8 cellular contexts compared by ENCODE assay signal in the genomic region with DNA sequence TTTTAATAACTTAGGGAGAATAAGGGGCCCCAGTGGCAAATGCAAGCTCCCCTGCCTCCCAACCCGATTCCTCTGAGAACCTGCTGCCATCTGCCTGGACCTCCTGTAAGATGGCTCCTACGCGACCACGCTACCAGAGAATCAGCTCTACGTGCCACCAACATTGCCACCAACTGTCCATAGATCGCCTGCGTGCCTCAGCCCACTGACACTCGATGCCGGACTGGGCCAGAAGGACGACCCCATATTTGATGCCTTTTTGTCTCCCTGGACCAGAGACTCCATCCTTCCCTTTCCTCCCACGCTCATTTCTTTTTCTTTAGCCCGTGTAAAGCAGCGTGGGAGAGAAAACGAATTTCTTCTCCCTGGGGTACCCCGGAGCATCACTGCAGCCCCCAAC. TPM values are rescaled to one million over a fixed set of nuclear protein-coding genes. Genes with fewer than 3 reads are reported as not detected.
DNase-seq lines count a peak whose midpoint lies in the region; ATAC-seq, FAIRE-seq and TF ChIP-seq lines count a peak whose summit lies in the region.

No MANE protein-coding gene starts in this region.

- H3K27me3 ChIP-seq in breast epithelium (no peaks in the 10 kb centered on the region), HepG2 (ENCODE audit: control insufficient read depth in 1 of 2, insufficient read depth in 2 of 2, low read length in 2 of 2) (no peaks in the 10 kb centered on the region)

- H3K36me3 ChIP-seq in breast epithelium: no peaks in the 10 kb centered on the region
- H3K36me3 ChIP-seq in HepG2 (replicated peaks in 1 of 2; ENCODE audit: control insufficient read depth in 1 of 2, insufficient read depth in 2 of 2, low read length in 2 of 2): no peaks in the 10 kb centered on the region

- H3K9me3 ChIP-seq in breast epithelium: no peaks in the 10 kb centered on the region
- no peaks in the 10 kb centered on the region for H3K9me3 ChIP-seq in HepG2 (ENCODE audit: low read length)

- TF ChIP-seq POLR2A in breast epithelium (IDR thresholded peaks at IDR 0.05): no peak
- no peak for TF ChIP-seq POLR2A in HepG2 (IDR thresholded peaks at IDR 0.05; ENCODE audit: insufficient read depth in 1 of 2, low read depth in 2 of 2, low read length in 2 of 2)

- H3K9ac ChIP-seq in HepG2 (ENCODE audit: insufficient read depth, low read depth, low read length): peak overlapping the region; percentile 82

- H3K27me3 Mint-ChIP-seq in stimulated activated naive CD8-positive, alpha-beta T cell treated with anti-CD3 and anti-CD28 coated beads, Interleukin-15, amount 100 ng/mL, for 72 hours: no peaks in the 10 kb centered on the region

- H3K4me1 Mint-ChIP-seq in stimulated activated naive CD8-positive, alpha-beta T cell treated with anti-CD3 and anti-CD28 coated beads, Interleukin-15, amount 100 ng/mL, for 72 hours: peaks cover 37% of the 10 kb centered on the region

- in situ Hi-C loops in HepG2 (cut with HindIII; ENCODE audit: extremely low pct_ligation_motif_present, low pct_unique_long_range_greater_than_20kb): no loop called here

- H3K4me2 ChIP-seq in HepG2 (ENCODE audit: low read depth, low read length): peak overlapping the region; percentile 94

- H4K20me1 ChIP-seq in HepG2 (ENCODE audit: insufficient read depth, low read length): no peaks in the 10 kb centered on the region

- peaks cover 4 to 11% of the 10 kb centered on the region in 2 donors for H3K4me1 ChIP-seq in breast epithelium
- H3K4me1 ChIP-seq in HepG2 (ENCODE audit: insufficient read depth, low read length): peaks cover 34% of the 10 kb centered on the region

- no peaks in the 10 kb centered on the region for H3K9me3 Mint-ChIP-seq in stimulated activated naive CD8-positive, alpha-beta T cell treated with anti-CD3 and anti-CD28 coated beads, Interleukin-15, amount 100 ng/mL, for 72 hours

- 11% methylated on average over 15 of the region's 15 CpGs for WGBS in HepG2 (ENCODE audit: low lambda C conversion rate)

- POLR2A ChIA-PET in HepG2 (lab: Yijun Ruan, JAX): interaction anchor here (0.9 to 1.6 kb wide), 7 partner anchors 9 to 184 kb away, joined by 3 to 4 read pairs (median 3); no protein-coding TSS in a partner anchor

- FAIRE-seq in HepG2 (lab: Jason Lieb, UNC): no peak

- no peak for TF ChIP-seq RAD21 in HepG2 (CRISPR knock-in tag; IDR thresholded peaks at IDR 0.05)

- DNase-seq in C1 segment of cervical spinal cord (lab: John Stamatoyannopoulos, UW) (peak in 12 of 14 donors; percentile 33 to 77 (median 58)), OCI-M1 (lab: John Stamatoyannopoulos, UW) (peak; percentile 63), breast epithelium (ENCODE audit: low spot score in 2 of 2) (no peak), HepG2 (ENCODE audit: low spot score) (peak; percentile 10)
- DNase-seq in stimulated activated naive CD8-positive, alpha-beta T cell treated with anti-CD3 and anti-CD28 coated beads, Interleukin-15, amount 100 ng/mL, for 72 hours: no peak

- ATAC-seq in GM18907 (IDR thresholded peaks at IDR 0.05; ENCODE audit: unreplicated experiment): peak; percentile 23
- peak; percentile 13 for ATAC-seq in HG03159 (IDR thresholded peaks at IDR 0.05; ENCODE audit: unreplicated experiment)
- ATAC-seq in HepG2: peak; percentile 3; the same call in 2 of the 3 replicates
- ATAC-seq in stimulated activated naive CD8-positive, alpha-beta T cell treated with anti-CD3 and anti-CD28 coated beads, Interleukin-15, amount 100 ng/mL, for 72 hours: peak; percentile 10
- no peak for ATAC-seq in HG02970 (IDR thresholded peaks at IDR 0.05; ENCODE audit: low FRiP score, unreplicated experiment)

- H2AFZ ChIP-seq in HepG2 (ENCODE audit: low read length): peak overlapping the region; percentile 76

- CTCF ChIA-PET in HepG2 (lab: Yijun Ruan, JAX; ENCODE audit: low intra/inter-chr PET ratio, low total read pairs): no interaction called here

- H3K4me3 ChIP-seq in breast epithelium (peak overlapping the region; percentile 65 to 82 (median 67)), HepG2 (replicated peaks in 1 of 3; ENCODE audit: insufficient read depth in 1 of 3, low read depth in 2 of 3, low read length in 3 of 3) (peak overlapping the region; percentile 86 to 91 (median 89))

- TF ChIP-seq CTCF in breast epithelium (IDR thresholded peaks at IDR 0.05) (no peak), HepG2 (CRISPR knock-in tag; IDR thresholded peaks at IDR 0.05) (0 out of 2 replicates have a peak, but pooled peaks have one; percentile 23)

- no peak for TF ChIP-seq EP300 in HepG2 (IDR thresholded peaks at IDR 0.05; ENCODE audit: low read depth in 2 of 2, low read length in 2 of 2)
- no peak for TF ChIP-seq EP300 in HepG2 (CRISPR knock-in tag; IDR thresholded peaks at IDR 0.05; ENCODE audit: borderline replicate concordance)

- intact Hi-C loops in breast epithelium (cut with DNase I; ENCODE audit: low total_unique reads) (no loop called here), HepG2 (cut with micrococcal nuclease; ENCODE audit: unreplicated experiment) (no loop called here)

- BruUV-seq in HepG2 (replicated peaks; lab: Mats Ljungman, UMichigan): no TSS peak

- peak overlapping the region; percentile 83 to 88 for H3K4me3 Mint-ChIP-seq in stimulated activated naive CD8-positive, alpha-beta T cell treated with anti-CD3 and anti-CD28 coated beads, Interleukin-15, amount 100 ng/mL, for 72 hours

- H3K27ac ChIP-seq in breast epithelium (peak overlapping the region; percentile 88 to 96), HepG2 (ENCODE audit: extremely low read length, insufficient read depth, low read length) (peak overlapping the region; percentile 86)

- peaks cover 20% of the 10 kb centered on the region for H3K79me2 ChIP-seq in HepG2 (ENCODE audit: insufficient read depth, low read length)

- peak overlapping the region; percentile 82 to 94 for H3K27ac Mint-ChIP-seq in stimulated activated naive CD8-positive, alpha-beta T cell treated with anti-CD3 and anti-CD28 coated beads, Interleukin-15, amount 100 ng/mL, for 72 hours

TF ChIP-seq in HepG2, 621 proteins besides CTCF, POLR2A, EP300 and RAD21 (continues in another document):
- peak; percentile 63; the same call in 1 of the 2 replicates for TF ChIP-seq ZNF839 (CRISPR knock-in tag; IDR thresholded peaks at IDR 0.05; ENCODE audit: borderline replicate concordance)
- no peak for TF ChIP-seq ZSCAN21 (CRISPR knock-in tag; IDR thresholded peaks at IDR 0.05; ENCODE audit: borderline replicate concordance)
- TF ChIP-seq, protein P1, sequence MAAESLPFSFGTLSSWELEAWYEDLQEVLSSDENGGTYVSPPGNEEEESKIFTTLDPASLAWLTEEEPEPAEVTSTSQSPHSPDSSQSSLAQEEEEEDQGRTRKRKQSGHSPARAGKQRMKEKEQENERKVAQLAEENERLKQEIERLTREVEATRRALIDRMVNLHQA (CRISPR knock-in tag; IDR thresholded peaks at IDR 0.05): no peak
- peak; percentile 0; the same call in 1 of the 2 replicates for TF ChIP-seq KMT2B (CRISPR knock-in tag; IDR thresholded peaks at IDR 0.05)

RNA-seq across cellular contexts. Expression of a gene that starts 0.6 kb away (rescaled TPM):
- total RNA-seq in breast epithelium: 10 to 100 TPM; 20.6 to 32.3 (median 30.8) TPM
- total RNA-seq in HepG2 (2016; rRNA removed; fragmentation: Illumina TruSeq; extraction: Trizol): 7.9 and 14.0 TPM in 2 replicates
- total RNA-seq in HepG2 (2016; cell fraction: cytosol; rRNA removed; fragmentation: Illumina TruSeq; extraction: Trizol; ENCODE audit: low read depth): 2.3 and 2.6 TPM in 2 replicates
- 8.7 and 13.3 TPM in 2 replicates for total RNA-seq in HepG2 (2016; cell fraction: insoluble cytoplasmic fraction; rRNA removed; fragmentation: Illumina TruSeq; extraction: Trizol)
- 5.1 TPM in 2 replicates for total RNA-seq in HepG2 (2016; cell fraction: membrane; rRNA removed; fragmentation: Illumina TruSeq; extraction: Trizol)
- total RNA-seq in HepG2 (2016; cell fraction: nucleus; rRNA removed; fragmentation: Illumina TruSeq; extraction: Trizol): 15.7 and 18.7 TPM in 2 replicates
- polyA plus RNA-seq in HepG2 (2011; rRNA removed): 13.5 and 15.5 TPM in 2 replicates
- polyA plus RNA-seq in HepG2 (2011; cell fraction: cytosol; rRNA removed): 7.4 and 8.0 TPM in 2 replicates
- polyA plus RNA-seq in HepG2 (2011; cell fraction: nucleus; rRNA removed): 38.3 and 39.4 TPM in 2 replicates
- 6.4 and 7.7 TPM in 2 replicates for polyA plus RNA-seq in HepG2 (2012)
- polyA plus RNA-seq in HepG2 (2016; cell fraction: cytosol; fragmentation: Illumina TruSeq; extraction: Trizol; ENCODE audit: low read depth): 2.2 TPM in 2 replicates
- 6.6 and 6.8 TPM in 2 replicates for polyA plus RNA-seq in HepG2 (2016; cell fraction: insoluble cytoplasmic fraction; fragmentation: Illumina TruSeq; extraction: Trizol; ENCODE audit: low read depth)
- polyA plus RNA-seq in HepG2 (2016; cell fraction: membrane; fragmentation: Illumina TruSeq; extraction: Trizol; ENCODE audit: low read depth): 3.8 and 4.2 TPM in 2 replicates
- polyA plus RNA-seq in HepG2 (2016; cell fraction: nucleus; fragmentation: Illumina TruSeq; extraction: Trizol; ENCODE audit: insufficient read depth, low read depth): 24.1 and 25.1 TPM in 2 replicates
- 30.9 and 54.6 TPM in 2 replicates for polyA minus RNA-seq in HepG2 (2011; rRNA and poly(A)+ RNA removed; ENCODE audit: low replicate concordance)
- polyA minus RNA-seq in HepG2 (2011; cell fraction: cytosol; rRNA and poly(A)+ RNA removed): 6.9 and 7.9 TPM in 2 replicates
- polyA minus RNA-seq in HepG2 (2011; cell fraction: nucleus; rRNA and poly(A)+ RNA removed): 45.6 and 57.7 TPM in 2 replicates

RNA-seq across cellular contexts. Expression of a gene that starts 0.6 kb away (rescaled TPM):
- total RNA-seq in breast epithelium: under 1 TPM in 1 of 3 donors, not detected in 2; 0.73 TPM
- not detected in 2 replicates for total RNA-seq in HepG2 (2016; rRNA removed; fragmentation: Illumina TruSeq; extraction: Trizol)
- not detected in 2 replicates for total RNA-seq in HepG2 (2016; cell fraction: cytosol; rRNA removed; fragmentation: Illumina TruSeq; extraction: Trizol; ENCODE audit: low read depth)
- total RNA-seq in HepG2 (2016; cell fraction: insoluble cytoplasmic fraction; rRNA removed; fragmentation: Illumina TruSeq; extraction: Trizol): not detected in 2 replicates
- not detected in 2 replicates for total RNA-seq in HepG2 (2016; cell fraction: membrane; rRNA removed; fragmentation: Illumina TruSeq; extraction: Trizol)
- not detected in 2 replicates for total RNA-seq in HepG2 (2016; cell fraction: nucleus; rRNA removed; fragmentation: Illumina TruSeq; extraction: Trizol)
- polyA plus RNA-seq in HepG2 (2011; rRNA removed): not detected in 2 replicates
- polyA plus RNA-seq in HepG2 (2011; cell fraction: cytosol; rRNA removed): not detected in 2 replicates
- polyA plus RNA-seq in HepG2 (2011; cell fraction: nucleus; rRNA removed): not detected in 2 replicates
- not detected in 2 replicates for polyA plus RNA-seq in HepG2 (2012)
- not detected in 2 replicates for polyA plus RNA-seq in HepG2 (2016; cell fraction: cytosol; fragmentation: Illumina TruSeq; extraction: Trizol; ENCODE audit: low read depth)
- polyA plus RNA-seq in HepG2 (2016; cell fraction: insoluble cytoplasmic fraction; fragmentation: Illumina TruSeq; extraction: Trizol; ENCODE audit: low read depth): not detected in 2 replicates
- polyA plus RNA-seq in HepG2 (2016; cell fraction: membrane; fragmentation: Illumina TruSeq; extraction: Trizol; ENCODE audit: low read depth): not detected in 2 replicates
- polyA plus RNA-seq in HepG2 (2016; cell fraction: nucleus; fragmentation: Illumina TruSeq; extraction: Trizol; ENCODE audit: insufficient read depth, low read depth): not detected in 2 replicates
- not detected in 2 replicates for polyA minus RNA-seq in HepG2 (2011; rRNA and poly(A)+ RNA removed; ENCODE audit: low replicate concordance)
- not detected in 2 replicates for polyA minus RNA-seq in HepG2 (2011; cell fraction: cytosol; rRNA and poly(A)+ RNA removed)
- not detected in 2 replicates for polyA minus RNA-seq in HepG2 (2011; cell fraction: nucleus; rRNA and poly(A)+ RNA removed)

Comparison
In these comparisons a context has a peak if more than half of its experiments do, and no peak if none do; other contexts are left out.
1. DNase-seq: peak in C1 segment of cervical spinal cord (12 of 14), OCI-M1 (single experiment) and HepG2 (single experiment); none in breast epithelium (0 of 2) and stimulated activated naive CD8-positive, alpha-beta T cell treated with anti-CD3 and anti-CD28 coated beads, Interleukin-15, amount 100 ng/mL, for 72 hours (0 of 2).